Comparison of ENCODE assay signal across 14 cellular contexts in the genomic region with DNA sequence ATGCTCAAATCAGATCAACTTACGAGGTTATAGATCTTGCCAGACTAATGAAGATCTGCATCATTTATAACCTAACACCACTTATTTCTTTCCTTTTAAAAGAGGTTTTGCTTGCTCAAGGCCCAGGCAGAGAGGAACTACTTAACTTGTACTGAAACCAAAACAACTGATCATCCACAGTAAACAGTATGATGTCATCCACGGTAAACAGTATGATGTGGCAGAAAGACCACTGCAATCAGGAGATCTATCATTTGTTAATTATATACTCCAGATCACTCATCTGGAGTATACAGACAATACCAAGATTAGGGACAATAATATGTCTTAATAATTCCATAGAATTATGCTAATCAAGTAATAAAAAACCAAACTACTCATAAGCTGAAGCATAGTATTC.
DNase-seq lines count a peak whose midpoint lies in the region; ATAC-seq and TF ChIP-seq lines count a peak whose summit lies in the region.
"Had no signal": no experiment of that assay in that cellular context is flagged by ENCODE, and none has a peak within 500 bp of the region (broad histone marks: within the 10 kb centered on the region; RNA-seq: fewer than 3 reads in every experiment).

No MANE protein-coding gene starts in this region.

- ATAC-seq in heart right ventricle (no peak), left ventricle myocardium superior (no peak), PC-3 (no peak), thoracic aorta (ENCODE audit: insufficient number of reproducible peaks, low FRiP score, low read depth) (no peak)

- H3K27ac ChIP-seq in heart right ventricle, result peak overlapping the region in 9 of 10 donors; percentile 9 to 67 (median 64)
- H3K27ac ChIP-seq in PC-3 (ENCODE audit: low read length), result no peak overlapping the region
- peak overlapping the region; percentile 3 to 66 for H3K27ac ChIP-seq in thoracic aorta
- H3K27ac ChIP-seq: breast epithelium had no signal

- POLR2A ChIA-PET in PC-3 (lab: Charles Lee; ENCODE audit: unreplicated experiment), result no interaction called here

- no peak overlapping the region for H3K4me2 ChIP-seq in PC-3 (ENCODE audit: low read length)

- no peaks in the 10 kb centered on the region for H3K9me2 ChIP-seq in PC-3 (replicated peaks; ENCODE audit: low read length)

- H3K4me3 ChIP-seq in heart right ventricle (peak overlapping the region in 3 of 10 donors; percentile 1 to 9 (median 6)), PC-3 (ENCODE audit: low read length) (no peak overlapping the region), thoracic aorta (peak overlapping the region; percentile 61)
- H3K4me3 ChIP-seq: breast epithelium had no signal

- intact Hi-C loops in heart right ventricle (cut with DNase I) (no loop called here), left ventricle myocardium superior (cut with micrococcal nuclease) (no loop called here), PC-3 (cut with micrococcal nuclease) (no loop called here)

- no peaks in the 10 kb centered on the region for H3K79me2 ChIP-seq in PC-3 (ENCODE audit: low read length)

- TF ChIP-seq CTCF in heart right ventricle (IDR thresholded peaks at IDR 0.05) (no peak), PC-3 (conservative IDR thresholded peaks at IDR 0.05; ENCODE audit: low read depth, low read length) (no peak), thoracic aorta (IDR thresholded peaks at IDR 0.05) (no peak)

- CTCF ChIA-PET in PC-3 (lab: Charles Lee), result no interaction called here

- H3K9me3 ChIP-seq in heart right ventricle (no peaks in the 10 kb centered on the region), PC-3 (ENCODE audit: low read length) (no peaks in the 10 kb centered on the region), thoracic aorta (no peaks in the 10 kb centered on the region)
- H3K9me3 ChIP-seq: breast epithelium had no signal

- no peaks in the 10 kb centered on the region for H3K27me3 ChIP-seq in heart right ventricle
- no peaks in the 10 kb centered on the region for H3K27me3 ChIP-seq in PC-3 (ENCODE audit: low read length)
- no peaks in the 10 kb centered on the region for H3K27me3 ChIP-seq in thoracic aorta (replicated peaks; ENCODE audit: insufficient read depth)
- H3K27me3 ChIP-seq: breast epithelium had no signal

- BruUV-seq in PC-3 (replicated peaks; lab: Mats Ljungman, UMichigan), result no TSS peak

- no peaks in the 10 kb centered on the region for H3F3A ChIP-seq in PC-3 (ENCODE audit: low read length, unreplicated experiment)

- H3K36me3 ChIP-seq in heart right ventricle, result no peaks in the 10 kb centered on the region
- H3K36me3 ChIP-seq in PC-3 (ENCODE audit: low read depth, low read length), result no peaks in the 10 kb centered on the region
- H3K36me3 ChIP-seq in thoracic aorta, result no peaks in the 10 kb centered on the region
- H3K36me3 ChIP-seq: breast epithelium had no signal

- H2AFZ ChIP-seq in PC-3 (ENCODE audit: low read length), result no peak overlapping the region

- H4K20me1 ChIP-seq in PC-3 (ENCODE audit: low read length), result no peaks in the 10 kb centered on the region

- H3K9ac ChIP-seq in PC-3 (ENCODE audit: low read length), result no peak overlapping the region

- peaks cover 0 to 30% (median 0%) of the 10 kb centered on the region in 9 donors for H3K4me1 ChIP-seq in heart right ventricle
- no peaks in the 10 kb centered on the region for H3K4me1 ChIP-seq in PC-3 (ENCODE audit: insufficient read depth, low read length)
- H3K4me1 ChIP-seq in thoracic aorta (ENCODE audit: control insufficient read depth in 1 of 2, low read depth in 2 of 2), result peaks cover 30 to 31% of the 10 kb centered on the region in 2 donors
- H3K4me1 ChIP-seq: breast epithelium had no signal

- DNase-seq in heart right ventricle, result no peak
- DNase-seq in left ventricle myocardium superior, result no peak
- peak; percentile 4 for DNase-seq in PC-3
- peak; percentile 26 for DNase-seq in fibroblast of peridontal ligament (ENCODE audit: extremely low read depth)
- DNase-seq in thoracic aorta (ENCODE audit: low spot score), result no peak
- DNase-seq in activated CD4-positive, alpha-beta T cell treated with anti-CD3 and anti-CD28 coated beads for 1 hour, result no peak
- no peak for DNase-seq in SW 1271 (lab: John Stamatoyannopoulos, UW)
- no peak for DNase-seq in medulla oblongata (ENCODE audit: extremely low spot score)
- DNase-seq: activated CD8-positive, alpha-beta memory T cell treated with anti-CD3 and anti-CD28 coated beads for 24 hours; activated effector memory CD4-positive, alpha-beta T cell treated with anti-CD3 and anti-CD28 coated beads, Interleukin-2, amount 50 U/mL, for 16 hours; DMS 273 treated with DMSO at 0.1 percent for 48 hours; NCI-H524; SIG-M5 had no signal

- WGBS in heart right ventricle, 2 donors, result 81 to 85% methylated on average over 2 of the region's 2 CpGs

Comparison
In these comparisons a context has a peak if more than half of its experiments do, and no peak if none do; other contexts are left out.
1. DNase-seq: peak in PC-3 (single experiment) and fibroblast of peridontal ligament (single experiment); none in heart right ventricle (0 of 2), left ventricle myocardium superior (single experiment), thoracic aorta (single experiment), activated CD4-positive, alpha-beta T cell treated with anti-CD3 and anti-CD28 coated beads for 1 hour (single experiment), SW 1271 (0 of 2) and medulla oblongata (single experiment).